ENCODE assay signal across 18 cellular contexts in genomic region chr6:110295451-110296145, GRCh38.
A peak's percentile ranks its signal among the peaks of the same experiment; 100 is the strongest.
DNase-seq lines count a peak whose midpoint lies in the region; ATAC-seq and TF ChIP-seq lines count a peak whose summit lies in the region.
"Had no signal": no experiment of that assay in that cellular context is flagged by ENCODE, and none has a peak within 500 bp of the region (broad histone marks: within the 10 kb centered on the region; RNA-seq: fewer than 3 reads in every experiment).

No MANE protein-coding gene starts in this region.

- no peaks in the 10 kb centered on the region for H3K79me2 ChIP-seq in hepatocyte
- H3K79me2 ChIP-seq: parathyroid adenoma had no signal

- no peaks in the 10 kb centered on the region for H3K27me3 ChIP-seq in hepatocyte
- H3K27me3 ChIP-seq: cardiac muscle cell had no signal

- H3K36me3 Mint-ChIP-seq in activated T-cell treated with anti-CD3 and anti-CD28 coated beads, Interleukin-2, amount 50 U/mL, for 24 hours (ENCODE audit: low read depth): no peaks in the 10 kb centered on the region
- no peaks in the 10 kb centered on the region for H3K36me3 Mint-ChIP-seq in T-helper 17 cell (ENCODE audit: low read depth)
- H3K36me3 Mint-ChIP-seq: activated naive CD4-positive, alpha-beta T cell treated with anti-CD3 and anti-CD28 coated beads, Interleukin-2, amount 50 U/mL, for 24 hours; stimulated activated memory B cell treated with anti-CD40 and anti-IgM and Interleukin-4, amounts not matched to agents 10 μg/mL and 1 μg/mL and 100 μg/mL, for 72 hours had no signal

- TF ChIP-seq CTCF in hepatocyte (IDR thresholded peaks at IDR 0.05; ENCODE audit: poor library complexity): no peak

- H3K4me1 ChIP-seq in hepatocyte (ENCODE audit: insufficient read depth): peaks cover 5% of the 10 kb centered on the region
- H3K4me1 ChIP-seq: parathyroid adenoma, SJCRH30 had no signal

- H3K4me1 Mint-ChIP-seq in activated T-cell treated with anti-CD3 and anti-CD28 coated beads, Interleukin-2, amount 50 U/mL, for 24 hours (ENCODE audit: low read depth): peaks cover 22% of the 10 kb centered on the region
- H3K4me1 Mint-ChIP-seq in T-helper 17 cell: peaks cover 7% of the 10 kb centered on the region
- H3K4me1 Mint-ChIP-seq: stimulated activated memory B cell treated with anti-CD40 and anti-IgM and Interleukin-4, amounts not matched to agents 10 μg/mL and 1 μg/mL and 100 μg/mL, for 72 hours had no signal

- H3K27ac Mint-ChIP-seq in activated T-cell treated with anti-CD3 and anti-CD28 coated beads, Interleukin-2, amount 50 U/mL, for 24 hours: peak overlapping the region; percentile 22
- peak overlapping the region; percentile 14 for H3K27ac Mint-ChIP-seq in T-helper 17 cell
- H3K27ac Mint-ChIP-seq: activated naive CD4-positive, alpha-beta T cell treated with anti-CD3 and anti-CD28 coated beads, Interleukin-2, amount 50 U/mL, for 24 hours; stimulated activated memory B cell treated with anti-CD40 and anti-IgM and Interleukin-4, amounts not matched to agents 10 μg/mL and 1 μg/mL and 100 μg/mL, for 72 hours had no signal

- 65% methylated on average over 5 of the region's 5 CpGs for WGBS in hepatocyte (ENCODE audit: low lambda C conversion rate, missing lambda C conversion rate)

- H3K9me2 ChIP-seq in hepatocyte (replicated peaks; ENCODE audit: insufficient read depth): no peaks in the 10 kb centered on the region

- H4K20me1 ChIP-seq in hepatocyte (ENCODE audit: insufficient read depth, poor library complexity, severe bottlenecking): no peaks in the 10 kb centered on the region

- H3K36me3 ChIP-seq in hepatocyte (replicated peaks; ENCODE audit: insufficient read depth, low read depth): no peaks in the 10 kb centered on the region
- H3K36me3 ChIP-seq: cardiac muscle cell, SJCRH30 had no signal

- H3K4me2 ChIP-seq in hepatocyte: peak overlapping the region; percentile 61

- no peak overlapping the region for H2AFZ ChIP-seq in hepatocyte
- H2AFZ ChIP-seq: parathyroid adenoma had no signal

- peak overlapping the region; percentile 7 for H3K4me3 Mint-ChIP-seq in activated T-cell treated with anti-CD3 and anti-CD28 coated beads, Interleukin-2, amount 50 U/mL, for 24 hours
- H3K4me3 Mint-ChIP-seq in T-helper 17 cell: peak overlapping the region; percentile 16
- H3K4me3 Mint-ChIP-seq: stimulated activated memory B cell treated with anti-CD40 and anti-IgM and Interleukin-4, amounts not matched to agents 10 μg/mL and 1 μg/mL and 100 μg/mL, for 72 hours had no signal

- H3K27ac ChIP-seq in hepatocyte: no peak overlapping the region
- peak overlapping the region; percentile 17 for H3K27ac ChIP-seq in temporal lobe (ENCODE audit: low read depth, low read length)
- H3K27ac ChIP-seq: cardiac muscle cell, parathyroid adenoma, SJCRH30 had no signal

- peaks cover 46% of the 10 kb centered on the region for H3K27me3 Mint-ChIP-seq in activated T-cell treated with anti-CD3 and anti-CD28 coated beads, Interleukin-2, amount 50 U/mL, for 24 hours
- H3K27me3 Mint-ChIP-seq in T-helper 17 cell: peaks cover 36% of the 10 kb centered on the region

- H3K9me3 ChIP-seq in T-helper 17 cell (ENCODE audit: control insufficient read depth, low read length, poor library complexity, severe bottlenecking): no peaks in the 10 kb centered on the region
- no peaks in the 10 kb centered on the region for H3K9me3 ChIP-seq in hepatocyte (ENCODE audit: low read depth)
- H3K9me3 ChIP-seq: SJCRH30 had no signal

- ATAC-seq in T-helper 17 cell: no peak
- ATAC-seq: HCT116; stimulated activated memory B cell treated with anti-CD40 and anti-IgM and Interleukin-4, amounts not matched to agents 10 μg/mL and 1 μg/mL and 100 μg/mL, for 72 hours had no signal

- no peak for DNase-seq in activated T-cell treated with anti-CD3 and anti-CD28 coated beads, Interleukin-2, amount 50 U/mL, for 24 hours
- no peak for DNase-seq in activated T-cell treated with anti-CD3 and anti-CD28 coated beads, Interleukin-2, amount 50 U/mL, for 48 hours
- DNase-seq in T-helper 17 cell (no peak), hepatocyte (ENCODE audit: low spot score) (no peak), DMS53 (lab: John Stamatoyannopoulos, UW) (no peak), NCI-H1105 (lab: John Stamatoyannopoulos, UW) (no peak), SIG-M5 treated with dmso at 0.1 percent for 504 hours (lab: John Stamatoyannopoulos, UW; ENCODE audit: unreplicated experiment) (no peak)
- DNase-seq: COR-L47, hippocampal formation, NCI-H2227 treated with DMSO at 0.1 percent for 48 hours had no signal

- H3K4me3 ChIP-seq in hepatocyte: no peak overlapping the region
- H3K4me3 ChIP-seq: cardiac muscle cell, SJCRH30, skin epidermis had no signal

- peaks cover 2% of the 10 kb centered on the region for H3K9me3 Mint-ChIP-seq in activated T-cell treated with anti-CD3 and anti-CD28 coated beads, Interleukin-2, amount 50 U/mL, for 24 hours
- H3K9me3 Mint-ChIP-seq: activated naive CD4-positive, alpha-beta T cell treated with anti-CD3 and anti-CD28 coated beads, Interleukin-2, amount 50 U/mL, for 24 hours had no signal
